9 cellular contexts compared by ENCODE assay signal in the genomic region with DNA sequence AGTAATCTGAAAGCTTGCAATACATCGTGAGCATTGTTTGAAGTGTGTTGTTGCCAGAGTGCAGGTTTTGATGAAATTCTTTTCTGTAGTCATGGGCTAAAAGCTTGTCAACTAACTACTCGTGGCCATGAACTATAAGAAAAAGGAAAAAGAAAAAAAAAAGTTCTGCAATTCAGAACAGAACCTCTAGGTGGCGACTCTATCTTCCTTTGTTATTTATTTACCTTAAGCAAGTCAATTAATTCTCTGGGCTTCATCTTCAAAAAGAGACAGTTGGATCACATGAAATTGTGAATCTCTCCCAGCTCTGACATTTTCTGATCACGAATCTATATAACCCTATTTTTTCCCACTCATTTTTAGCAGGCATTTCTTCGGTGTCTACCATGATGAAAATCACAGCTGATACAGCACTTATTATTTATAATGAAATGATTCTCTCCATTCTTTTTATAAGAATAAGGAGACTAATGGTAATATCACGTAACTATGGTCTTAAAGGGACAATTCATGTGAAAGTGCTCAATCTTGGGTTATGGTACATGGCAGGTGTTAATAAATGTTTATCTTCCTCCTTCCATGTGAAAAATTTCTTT. TPM values are rescaled to one million over a fixed set of nuclear protein-coding genes. Genes with fewer than 3 reads are reported as not detected.
DNase-seq lines count a peak whose midpoint lies in the region; ATAC-seq and TF ChIP-seq lines count a peak whose summit lies in the region.
"Had no signal": no experiment of that assay in that cellular context is flagged by ENCODE, and none has a peak within 500 bp of the region (broad histone marks: within the 10 kb centered on the region; RNA-seq: fewer than 3 reads in every experiment).

No MANE protein-coding gene starts in this region.

- BruUV-seq in OCI-LY7 (replicated peaks; lab: Mats Ljungman, UMichigan) = no TSS peak

- no peak overlapping the region for H3K4me2 ChIP-seq in OCI-LY7 (ENCODE audit: low read length)

- no peak overlapping the region for H3K27ac Mint-ChIP-seq in endodermal cell
- H3K27ac Mint-ChIP-seq in activated CD4-positive, alpha-beta T cell treated with anti-CD3 and anti-CD28 coated beads, Interleukin-2, amount 10 ng/mL, durations not matched to agents 7 days and 5 days = no peak overlapping the region
- H3K27ac Mint-ChIP-seq: T-helper 1 cell treated with Interleukin-12 subunit alpha and Interleukin-12 subunit beta and Interleukin-4 antibody, amounts not matched to agents 30 μg/mL and 1 μg/mL, for 36 hours had no signal

- H4K20me1 ChIP-seq in OCI-LY7 (ENCODE audit: insufficient read depth, low read length) = no peaks in the 10 kb centered on the region

- H3K9me3 ChIP-seq in OCI-LY7 (ENCODE audit: low read length) (no peaks in the 10 kb centered on the region), endodermal cell (ENCODE audit: control insufficient read depth, low read length) (no peaks in the 10 kb centered on the region), psoas muscle (no peaks in the 10 kb centered on the region)

- H3K36me3 Mint-ChIP-seq in endodermal cell (ENCODE audit: low read depth) = no peaks in the 10 kb centered on the region
- no peaks in the 10 kb centered on the region for H3K36me3 Mint-ChIP-seq in activated CD4-positive, alpha-beta T cell treated with anti-CD3 and anti-CD28 coated beads, Interleukin-2, amount 10 ng/mL, durations not matched to agents 7 days and 5 days (ENCODE audit: low read depth)

- no peaks in the 10 kb centered on the region for H3K36me3 ChIP-seq in OCI-LY7 (ENCODE audit: insufficient read depth, low read length)
- no peaks in the 10 kb centered on the region for H3K36me3 ChIP-seq in endodermal cell (ENCODE audit: control insufficient read depth, insufficient read depth, low read length)
- H3K36me3 ChIP-seq in psoas muscle (ENCODE audit: insufficient read depth in 1 of 2, low read depth in 1 of 2) = no peaks in the 10 kb centered on the region

- ATAC-seq in psoas muscle (no peak), GM21723 (IDR thresholded peaks at IDR 0.05; ENCODE audit: unreplicated experiment) (no peak)

- no peak overlapping the region for H3K4me3 Mint-ChIP-seq in endodermal cell
- no peak overlapping the region for H3K4me3 Mint-ChIP-seq in activated CD4-positive, alpha-beta T cell treated with anti-CD3 and anti-CD28 coated beads, Interleukin-2, amount 10 ng/mL, durations not matched to agents 7 days and 5 days
- H3K4me3 Mint-ChIP-seq: T-helper 1 cell treated with Interleukin-12 subunit alpha and Interleukin-12 subunit beta and Interleukin-4 antibody, amounts not matched to agents 30 μg/mL and 1 μg/mL, for 36 hours had no signal

- peak; percentile 72 for DNase-seq in DMS53 treated with DMSO at 0.1 percent for 48 hours (lab: John Stamatoyannopoulos, UW; ENCODE audit: unreplicated experiment)
- DNase-seq in HS-5 (ENCODE audit: low read depth) = peak; percentile 55
- peak; percentile 29 for DNase-seq in OCI-LY7 (ENCODE audit: low spot score)
- no peak for DNase-seq in endodermal cell
- DNase-seq in psoas muscle = no peak
- DNase-seq in midbrain (lab: John Stamatoyannopoulos, UW) = no peak
- no peak for DNase-seq in activated CD4-positive, alpha-beta T cell treated with anti-CD3 and anti-CD28 coated beads, Interleukin-2, amount 10 ng/mL, durations not matched to agents 7 days and 5 days

- intact Hi-C loops in OCI-LY7 (cut with micrococcal nuclease; ENCODE audit: unreplicated experiment) (loop anchor here (2.0 kb wide), 3 partner anchors 418 to 844 kb away; no protein-coding TSS in a partner anchor), psoas muscle (cut with DNase I) (no loop called here)

- no peak overlapping the region for H3K27ac ChIP-seq in OCI-LY7 (ENCODE audit: low read depth, low read length, poor library complexity, severe bottlenecking)
- H3K27ac ChIP-seq in endodermal cell (ENCODE audit: low read depth, low read length) = no peak overlapping the region
- H3K27ac ChIP-seq in psoas muscle = no peak overlapping the region

- no peak overlapping the region for H2AFZ ChIP-seq in OCI-LY7 (ENCODE audit: low read length)

- no peaks in the 10 kb centered on the region for H3K9me2 ChIP-seq in OCI-LY7 (ENCODE audit: insufficient read depth, low read length)

- CTCF ChIA-PET in OCI-LY7 (lab: Charles Lee; ENCODE audit: unreplicated experiment) = no interaction called here
- CTCF ChIA-PET in activated CD4-positive, alpha-beta T cell treated with anti-CD3 and anti-CD28 coated beads, Interleukin-2, amount 10 ng/mL, durations not matched to agents 7 days and 5 days (lab: Charles Lee) = no interaction called here

- 0 to 44% methylated on average over 1 to 6 of the region's 6 CpGs for WGBS in endodermal cell (ENCODE audit: insufficient coverage in 1 of 2, insufficient read length in 1 of 2), 2 experiments
- WGBS in psoas muscle, 3 donors = 32 to 35% (median 34%) methylated on average over 6 of the region's 6 CpGs

- H3K27me3 ChIP-seq in endodermal cell (ENCODE audit: control insufficient read depth, insufficient read depth, low read length, poor library complexity, severe bottlenecking) = no peaks in the 10 kb centered on the region
- peaks cover 0 to 3% (median 0%) of the 10 kb centered on the region in 3 donors for H3K27me3 ChIP-seq in psoas muscle (ENCODE audit: insufficient read depth in 3 of 3, low read length in 2 of 3)

- H3K4me3 ChIP-seq in OCI-LY7 (ENCODE audit: low read depth, low read length, poor library complexity, severe bottlenecking) (no peak overlapping the region), endodermal cell (ENCODE audit: low read length) (no peak overlapping the region), psoas muscle (no peak overlapping the region)

- H3K9ac ChIP-seq in endodermal cell (ENCODE audit: extremely low read depth, low read length, poor library complexity, severe bottlenecking) = no peak overlapping the region

- peaks cover under 1% of the 10 kb centered on the region for H3K4me1 ChIP-seq in OCI-LY7 (ENCODE audit: insufficient read depth, low read length, poor library complexity, severe bottlenecking)
- no peaks in the 10 kb centered on the region for H3K4me1 ChIP-seq in endodermal cell (ENCODE audit: control insufficient read depth, insufficient read depth, low read length)
- no peaks in the 10 kb centered on the region for H3K4me1 ChIP-seq in psoas muscle

- H3K27me3 Mint-ChIP-seq in endodermal cell (ENCODE audit: insufficient read depth) = no peaks in the 10 kb centered on the region
- H3K27me3 Mint-ChIP-seq in activated CD4-positive, alpha-beta T cell treated with anti-CD3 and anti-CD28 coated beads, Interleukin-2, amount 10 ng/mL, durations not matched to agents 7 days and 5 days = peaks cover 5% of the 10 kb centered on the region

- POLR2A ChIA-PET in OCI-LY7 (lab: Charles Lee) = interaction anchor here (0.5 to 1.3 kb wide), 4 partner anchors 9 to 181 kb away, joined by 3 to 4 read pairs (median 4); no protein-coding TSS in a partner anchor
- POLR2A ChIA-PET in activated CD4-positive, alpha-beta T cell treated with anti-CD3 and anti-CD28 coated beads, Interleukin-2, amount 10 ng/mL, durations not matched to agents 7 days and 5 days (lab: Charles Lee) = no interaction called here

- no peaks in the 10 kb centered on the region for H3K4me1 Mint-ChIP-seq in endodermal cell
- H3K4me1 Mint-ChIP-seq in activated CD4-positive, alpha-beta T cell treated with anti-CD3 and anti-CD28 coated beads, Interleukin-2, amount 10 ng/mL, durations not matched to agents 7 days and 5 days = no peaks in the 10 kb centered on the region

- H3K9me3 Mint-ChIP-seq in endodermal cell = no peaks in the 10 kb centered on the region
- no peaks in the 10 kb centered on the region for H3K9me3 Mint-ChIP-seq in activated CD4-positive, alpha-beta T cell treated with anti-CD3 and anti-CD28 coated beads, Interleukin-2, amount 10 ng/mL, durations not matched to agents 7 days and 5 days
- H3K9me3 Mint-ChIP-seq: T-helper 1 cell treated with Interleukin-12 subunit alpha and Interleukin-12 subunit beta and Interleukin-4 antibody, amounts not matched to agents 30 μg/mL and 1 μg/mL, for 36 hours had no signal

- no peaks in the 10 kb centered on the region for H3K79me2 ChIP-seq in OCI-LY7 (ENCODE audit: insufficient read depth, low read depth, low read length)

- TF ChIP-seq CTCF in OCI-LY7 (conservative IDR thresholded peaks at IDR 0.05; ENCODE audit: low read length) (peak; percentile 94), endodermal cell (conservative IDR thresholded peaks at IDR 0.05) (peak; percentile 84), psoas muscle (IDR thresholded peaks at IDR 0.05) (peak; percentile 38)

RNA-seq across cellular contexts. Expression of a gene that starts 18.8 kb away (rescaled TPM):
- not detected in 2 replicates for total RNA-seq in OCI-LY7 (2014; rRNA removed; shearing (Covaris generic))
- total RNA-seq in OCI-LY7 (2022) (not detected in 2 replicates), endodermal cell (not detected), psoas muscle (not detected)
- polyA plus RNA-seq in endodermal cell (2013, experiment 1 of 2) = 0.68 TPM
- polyA plus RNA-seq in endodermal cell (2013, experiment 2 of 2) = 0.41 TPM
- polyA plus RNA-seq in psoas muscle = not detected
- total RNA-seq in activated CD4-positive, alpha-beta T cell treated with anti-CD3 and anti-CD28 coated beads, Interleukin-2, amount 10 ng/mL, durations not matched to agents 7 days and 5 days = not detected

RNA-seq across cellular contexts. Expression of a gene that starts 45.8 kb away (rescaled TPM):
- total RNA-seq in OCI-LY7 (2014; rRNA removed; shearing (Covaris generic)) = 17.7 and 25.1 TPM in 2 replicates
- total RNA-seq in OCI-LY7 (2022) (16.2 and 23.9 TPM in 2 replicates), endodermal cell (10 to 100 TPM; 15.2 to 19.0 TPM), psoas muscle (10 to 100 TPM in 3 of 4 donors, 1 to 10 TPM in 1; 5.9 to 13.2 (median 11.8) TPM)
- polyA plus RNA-seq in endodermal cell (2013, experiment 1 of 2) = 15.2 TPM
- 16.8 TPM for polyA plus RNA-seq in endodermal cell (2013, experiment 2 of 2)
- polyA plus RNA-seq in psoas muscle = 10 to 100 TPM in 1 of 3 donors, 1 to 10 TPM in 2; 4.2 to 17.5 (median 7.9) TPM
- 10 to 100 TPM; 15.5 to 17.0 TPM for total RNA-seq in activated CD4-positive, alpha-beta T cell treated with anti-CD3 and anti-CD28 coated beads, Interleukin-2, amount 10 ng/mL, durations not matched to agents 7 days and 5 days

Comparison
In these comparisons a context has a peak if more than half of its experiments do, and no peak if none do; other contexts are left out.
1. DNase-seq: peak in DMS53 treated with DMSO at 0.1 percent for 48 hours (single experiment), HS-5 (single experiment) and OCI-LY7 (single experiment); none in endodermal cell (single experiment), psoas muscle (0 of 2), midbrain (single experiment) and activated CD4-positive, alpha-beta T cell treated with anti-CD3 and anti-CD28 coated beads, Interleukin-2, amount 10 ng/mL, durations not matched to agents 7 days and 5 days (single experiment).
2. CTCF ChIP-seq: peak in every context shown above with its lines; median percentile 94 in OCI-LY7; 84 in endodermal cell; 38 in psoas muscle.